Comparison of ENCODE assay signal across 8 cellular contexts in the genomic region with DNA sequence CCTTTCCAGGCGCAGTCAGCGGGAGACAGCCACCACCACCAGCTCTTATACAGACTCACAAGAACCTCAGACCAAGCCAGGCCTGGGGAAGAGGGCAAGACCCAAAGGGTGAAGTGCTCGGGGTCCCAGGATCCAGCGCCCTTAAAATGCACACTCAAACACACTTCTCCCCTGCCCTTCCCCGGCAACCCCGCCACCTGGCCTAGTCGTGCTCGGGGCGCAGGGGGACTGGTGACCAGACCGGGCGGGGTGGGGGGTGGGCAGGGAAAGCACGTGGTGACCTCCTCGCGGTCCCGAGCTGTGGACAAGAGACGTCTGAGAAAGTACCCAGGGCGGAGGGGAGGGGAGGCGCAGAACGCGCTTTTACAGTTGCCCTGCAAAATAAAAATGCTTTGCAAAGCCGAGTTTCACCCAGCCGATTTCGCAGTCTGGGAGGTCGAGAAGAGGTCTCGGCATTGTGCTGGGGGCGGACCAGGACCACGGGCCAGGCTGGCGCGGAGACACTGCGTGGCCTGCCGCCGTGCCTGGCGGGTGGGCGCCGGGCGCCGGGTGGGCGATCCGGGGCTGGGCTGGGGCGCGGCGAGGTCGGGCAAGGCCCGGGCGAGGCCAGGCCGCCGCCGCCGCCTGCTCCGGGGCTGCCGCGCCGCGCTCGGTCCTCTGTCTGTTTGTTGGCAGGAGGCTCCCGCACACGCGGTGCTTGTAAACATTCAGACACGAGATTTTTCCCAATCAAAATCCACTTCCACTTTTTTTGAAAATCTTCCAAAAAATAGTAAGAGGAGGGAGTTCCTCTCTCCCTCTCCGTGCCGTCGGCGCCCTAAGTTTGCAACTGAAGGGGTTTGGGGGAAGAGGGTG. TPM values are rescaled to one million over a fixed set of nuclear protein-coding genes. Genes with fewer than 3 reads are reported as not detected.
DNase-seq lines count a peak whose midpoint lies in the region; ATAC-seq, FAIRE-seq and TF ChIP-seq lines count a peak whose summit lies in the region.

No MANE protein-coding gene starts in this region.

- peak overlapping the region; percentile 89 for H3K9ac ChIP-seq in HUES48 (ENCODE audit: low read depth, low read length)

- H3K27ac ChIP-seq in HUES48 (ENCODE audit: low read depth, low read length) (peak overlapping the region; percentile 97), foreskin keratinocyte (peak overlapping the region; percentile 40), psoas muscle (no peak overlapping the region)

- H3K36me3 Mint-ChIP-seq in activated CD4-positive, alpha-beta memory T cell treated with anti-CD3 and anti-CD28 coated beads for 36 hours: no peaks in the 10 kb centered on the region

- H3K4me1 ChIP-seq in HUES48 (ENCODE audit: control insufficient read depth, insufficient read depth, low read length): peaks cover 28% of the 10 kb centered on the region
- peaks cover 23% of the 10 kb centered on the region for H3K4me1 ChIP-seq in foreskin keratinocyte
- peaks cover 28% of the 10 kb centered on the region for H3K4me1 ChIP-seq in psoas muscle

- intact Hi-C loops in activated CD4-positive, alpha-beta memory T cell treated with anti-CD3 and anti-CD28 coated beads for 36 hours (cut with micrococcal nuclease): loop anchor here (2.0 to 10.0 kb wide), 3 partner anchors 1251 to 1979 kb away; no protein-coding TSS in a partner anchor
- intact Hi-C loops in psoas muscle (cut with DNase I): loop anchor here in 1 of 2 donors (2.0 to 5.0 kb wide), 3 partner anchors 215 to 1249 kb away; no protein-coding TSS in a partner anchor

- no peaks in the 10 kb centered on the region for H3K9me3 ChIP-seq in HUES48 (ENCODE audit: control insufficient read depth, insufficient read depth, low read length)
- no peaks in the 10 kb centered on the region for H3K9me3 ChIP-seq in psoas muscle

- H3K4me3 ChIP-seq in HUES48 (ENCODE audit: low read depth, low read length): peak overlapping the region; percentile 93
- H3K4me3 ChIP-seq in psoas muscle: peak overlapping the region; percentile 85

- WGBS in psoas muscle, 3 donors: 5 to 8% (median 6%) methylated on average over 45 to 63 of the region's 63 CpGs

- ATAC-seq in foreskin keratinocyte: peak; percentile 7
- no peak for ATAC-seq in psoas muscle
- ATAC-seq in GM18868 (IDR thresholded peaks at IDR 0.05; ENCODE audit: unreplicated experiment): no peak

- H3K27ac Mint-ChIP-seq in activated CD4-positive, alpha-beta memory T cell treated with anti-CD3 and anti-CD28 coated beads for 36 hours: no peak overlapping the region

- H3K36me3 ChIP-seq in HUES48 (ENCODE audit: control insufficient read depth, insufficient read depth, low read length): peaks cover 7% of the 10 kb centered on the region
- H3K36me3 ChIP-seq in psoas muscle (ENCODE audit: insufficient read depth in 1 of 2, low read depth in 1 of 2): no peaks in the 10 kb centered on the region

- CTCF ChIA-PET in activated CD4-positive, alpha-beta memory T cell treated with anti-CD3 and anti-CD28 coated beads for 36 hours (lab: Charles Lee): interaction anchor here (3.1 kb wide), 1 partner anchor 9 kb away, joined by 22 read pairs; no protein-coding TSS in a partner anchor

- DNase-seq in COR-L47 (lab: John Stamatoyannopoulos, UW): peak; percentile 42
- peak; percentile 18 for DNase-seq in activated CD4-positive, alpha-beta memory T cell treated with anti-CD3 and anti-CD28 coated beads for 36 hours
- peak in 1 of 2 donors; percentile 62 for DNase-seq in foreskin keratinocyte
- no peak for DNase-seq in psoas muscle
- no peak for DNase-seq in foreskin melanocyte
- no peak for DNase-seq in RCC 7860 (ENCODE audit: low spot score)

- no peak overlapping the region for H3K4me3 Mint-ChIP-seq in activated CD4-positive, alpha-beta memory T cell treated with anti-CD3 and anti-CD28 coated beads for 36 hours

- TF ChIP-seq CTCF in foreskin keratinocyte (conservative IDR thresholded peaks at IDR 0.05): no peak
- no peak for TF ChIP-seq CTCF in psoas muscle (IDR thresholded peaks at IDR 0.05)

- FAIRE-seq in RCC 7860 (lab: Jason Lieb, UNC): no peak

- no peaks in the 10 kb centered on the region for H3K9me3 Mint-ChIP-seq in activated CD4-positive, alpha-beta memory T cell treated with anti-CD3 and anti-CD28 coated beads for 36 hours

- peaks cover 61% of the 10 kb centered on the region for H3K27me3 Mint-ChIP-seq in activated CD4-positive, alpha-beta memory T cell treated with anti-CD3 and anti-CD28 coated beads for 36 hours

- H3K4me1 Mint-ChIP-seq in activated CD4-positive, alpha-beta memory T cell treated with anti-CD3 and anti-CD28 coated beads for 36 hours (ENCODE audit: low read depth): peaks cover 41% of the 10 kb centered on the region

- POLR2A ChIA-PET in activated CD4-positive, alpha-beta memory T cell treated with anti-CD3 and anti-CD28 coated beads for 36 hours (lab: Charles Lee): no interaction called here

- no peaks in the 10 kb centered on the region for H3K27me3 ChIP-seq in HUES48 (ENCODE audit: control insufficient read depth, insufficient read depth, low read length)
- H3K27me3 ChIP-seq in foreskin keratinocyte: peaks cover 6% of the 10 kb centered on the region
- H3K27me3 ChIP-seq in psoas muscle (ENCODE audit: insufficient read depth in 3 of 3, low read length in 2 of 3): peaks cover 4 to 90% (median 36%) of the 10 kb centered on the region in 3 donors

RNA-seq across cellular contexts. Expression of gene BCL11A, which starts 2.0 kb away (rescaled TPM):
- total RNA-seq in activated CD4-positive, alpha-beta memory T cell treated with anti-CD3 and anti-CD28 coated beads for 36 hours: not detected
- total RNA-seq in foreskin keratinocyte (7.1 and 7.2 TPM in 2 replicates), psoas muscle (under 1 TPM; 0.24 to 0.66 (median 0.55) TPM)
- polyA plus RNA-seq in foreskin keratinocyte (5.3 and 6.9 TPM in 2 replicates), psoas muscle (under 1 TPM in 2 of 3 donors, not detected in 1; 0.01 to 0.05 TPM)

Comparison
In these comparisons a context has a peak if more than half of its experiments do, and no peak if none do; other contexts are left out.
1. DNase-seq: peak in COR-L47 (single experiment) and activated CD4-positive, alpha-beta memory T cell treated with anti-CD3 and anti-CD28 coated beads for 36 hours (single experiment); none in psoas muscle (0 of 2), foreskin melanocyte (single experiment) and RCC 7860 (single experiment).